In the genomic region with DNA sequence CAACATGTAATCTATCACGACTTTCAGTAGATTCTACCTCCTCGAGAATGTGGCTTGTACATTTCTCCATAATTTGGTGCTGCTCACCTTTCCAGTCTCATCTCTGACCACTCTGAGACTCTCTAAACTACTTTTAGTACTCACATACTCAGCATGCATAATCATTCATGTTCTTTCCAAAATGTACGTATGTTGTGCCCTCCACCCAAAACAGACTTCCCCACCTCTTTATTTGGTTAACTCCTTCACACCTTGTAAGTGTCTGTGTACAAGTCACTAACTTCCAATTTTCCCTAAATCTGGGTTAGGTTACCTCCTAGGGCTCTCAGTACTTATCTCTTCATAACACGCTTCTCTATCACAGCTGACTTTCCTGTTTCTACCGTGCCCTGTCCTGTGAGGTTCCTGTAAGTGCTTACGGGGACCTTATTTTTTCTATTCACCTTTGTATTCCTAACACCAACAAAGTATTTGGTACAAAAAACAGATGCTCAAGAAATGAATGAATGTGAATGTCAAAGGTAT, we compare ENCODE assay signal across 2 cellular contexts.
TF ChIP-seq lines count a peak whose summit lies in the region.

No MANE protein-coding gene starts in this region.

TF ChIP-seq in HEK293, 187 proteins besides CTCF, POLR2A, EP300 and RAD21:
- no peak for TF ChIP-seq ZIC2 (tag by site-specific recombination; IDR thresholded peaks at IDR 0.05)
- TF ChIP-seq ZFP37 (tag by site-specific recombination; IDR thresholded peaks at IDR 0.05): no peak
- TF ChIP-seq ZNF133 (tag by site-specific recombination; IDR thresholded peaks at IDR 0.05): peak; percentile 96
- TF ChIP-seq, protein P1, sequence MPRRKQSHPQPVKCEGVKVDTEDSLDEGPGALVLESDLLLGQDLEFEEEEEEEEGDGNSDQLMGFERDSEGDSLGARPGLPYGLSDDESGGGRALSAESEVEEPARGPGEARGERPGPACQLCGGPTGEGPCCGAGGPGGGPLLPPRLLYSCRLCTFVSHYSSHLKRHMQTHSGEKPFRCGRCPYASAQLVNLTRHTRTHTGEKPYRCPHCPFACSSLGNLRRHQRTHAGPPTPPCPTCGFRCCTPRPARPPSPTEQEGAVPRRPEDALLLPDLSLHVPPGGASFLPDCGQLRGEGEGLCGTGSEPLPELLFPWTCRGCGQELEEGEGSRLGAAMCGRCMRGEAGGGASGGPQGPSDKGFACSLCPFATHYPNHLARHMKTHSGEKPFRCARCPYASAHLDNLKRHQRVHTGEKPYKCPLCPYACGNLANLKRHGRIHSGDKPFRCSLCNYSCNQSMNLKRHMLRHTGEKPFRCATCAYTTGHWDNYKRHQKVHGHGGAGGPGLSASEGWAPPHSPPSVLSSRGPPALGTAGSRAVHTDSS (tag by site-specific recombination; IDR thresholded peaks at IDR 0.05): no peak

TF ChIP-seq in K562, 482 proteins besides CTCF, POLR2A, EP300 and RAD21:
- TF ChIP-seq POU5F1 (IDR thresholded peaks at IDR 0.05; ENCODE audit: borderline replicate concordance, low read depth, low read length, partially characterized antibody) (no peak), MXI1 (IDR thresholded peaks at IDR 0.05; ENCODE audit: low read depth, low read length) (no peak), RBBP5 (IDR thresholded peaks at IDR 0.05; ENCODE audit: borderline replicate concordance, insufficient read depth, low read length, poor library complexity, severe bottlenecking) (no peak), ARID1B (IDR thresholded peaks at IDR 0.05) (peak; percentile 77), NCOR1 (IDR thresholded peaks at IDR 0.05) (0 out of 2 replicates have a peak, but pooled peaks have one; percentile 31), SMARCA4 (IDR thresholded peaks at IDR 0.05) (0 out of 2 replicates have a peak, but pooled peaks have one; percentile 26), ZNF41 (CRISPR knock-in tag; conservative IDR thresholded peaks at IDR 0.05) (no peak), PHF20 (IDR thresholded peaks at IDR 0.05; ENCODE audit: partially characterized antibody) (no peak), NR2C1 (IDR thresholded peaks at IDR 0.05) (0 out of 2 replicates have a peak, but pooled peaks have one; percentile 18), NR2C1 (tag; IDR thresholded peaks at IDR 0.05) (no peak), BHLHE40 (IDR thresholded peaks at IDR 0.05; ENCODE audit: low read length) (peak; percentile 21; the same call in 1 of the 2 replicates), RCOR1 (IDR thresholded peaks at IDR 0.05; ENCODE audit: borderline replicate concordance in 1 of 2, low read depth in 2 of 2, low read length in 2 of 2) (peak in 1 of 2 experiments; percentile 63; a peak in 1 of 4 replicates), KDM1A (IDR thresholded peaks at IDR 0.05) (peak; percentile 43 to 47; a peak in 2 of 4 replicates), POLR2H (tag; IDR thresholded peaks at IDR 0.05; ENCODE audit: low read depth) (no peak), CBFA2T3 (IDR thresholded peaks at IDR 0.05) (peak; percentile 73), DPF2 (IDR thresholded peaks at IDR 0.05) (peak; percentile 34; the same call in 1 of the 2 replicates), BRF1 (IDR thresholded peaks at IDR 0.05; ENCODE audit: borderline replicate concordance, extremely low read depth, insufficient read length) (no peak), TAL1 (IDR thresholded peaks at IDR 0.05) (peak; percentile 70), CBFA2T2 (conservative IDR thresholded peaks at IDR 0.05) (peak; percentile 47), ZBTB7A (IDR thresholded peaks at IDR 0.05; ENCODE audit: borderline replicate concordance, control insufficient read depth, low read depth, low read length) (no peak), PHTF2 (CRISPR knock-in tag; IDR thresholded peaks at IDR 0.05) (no peak), KAT2B (IDR thresholded peaks at IDR 0.05; ENCODE audit: low read depth, low read length) (no peak), CBX3 (IDR thresholded peaks at IDR 0.05; ENCODE audit: borderline replicate concordance in 1 of 2, low read length in 2 of 2) (no peak), TCF3 (CRISPR knock-in tag; IDR thresholded peaks at IDR 0.05) (peak; percentile 62), DACH1 (IDR thresholded peaks at IDR 0.05; ENCODE audit: partially characterized antibody) (peak; percentile 28)
- TF ChIP-seq, protein P2, sequence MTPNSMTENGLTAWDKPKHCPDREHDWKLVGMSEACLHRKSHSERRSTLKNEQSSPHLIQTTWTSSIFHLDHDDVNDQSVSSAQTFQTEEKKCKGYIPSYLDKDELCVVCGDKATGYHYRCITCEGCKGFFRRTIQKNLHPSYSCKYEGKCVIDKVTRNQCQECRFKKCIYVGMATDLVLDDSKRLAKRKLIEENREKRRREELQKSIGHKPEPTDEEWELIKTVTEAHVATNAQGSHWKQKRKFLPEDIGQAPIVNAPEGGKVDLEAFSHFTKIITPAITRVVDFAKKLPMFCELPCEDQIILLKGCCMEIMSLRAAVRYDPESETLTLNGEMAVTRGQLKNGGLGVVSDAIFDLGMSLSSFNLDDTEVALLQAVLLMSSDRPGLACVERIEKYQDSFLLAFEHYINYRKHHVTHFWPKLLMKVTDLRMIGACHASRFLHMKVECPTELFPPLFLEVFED (CRISPR knock-in tag; conservative IDR thresholded peaks at IDR 0.05): no peak
- TF ChIP-seq, protein P3, sequence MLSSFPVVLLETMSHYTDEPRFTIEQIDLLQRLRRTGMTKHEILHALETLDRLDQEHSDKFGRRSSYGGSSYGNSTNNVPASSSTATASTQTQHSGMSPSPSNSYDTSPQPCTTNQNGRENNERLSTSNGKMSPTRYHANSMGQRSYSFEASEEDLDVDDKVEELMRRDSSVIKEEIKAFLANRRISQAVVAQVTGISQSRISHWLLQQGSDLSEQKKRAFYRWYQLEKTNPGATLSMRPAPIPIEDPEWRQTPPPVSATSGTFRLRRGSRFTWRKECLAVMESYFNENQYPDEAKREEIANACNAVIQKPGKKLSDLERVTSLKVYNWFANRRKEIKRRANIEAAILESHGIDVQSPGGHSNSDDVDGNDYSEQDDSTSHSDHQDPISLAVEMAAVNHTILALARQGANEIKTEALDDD (IDR thresholded peaks at IDR 0.05): peak; percentile 86
- TF ChIP-seq, protein P4, sequence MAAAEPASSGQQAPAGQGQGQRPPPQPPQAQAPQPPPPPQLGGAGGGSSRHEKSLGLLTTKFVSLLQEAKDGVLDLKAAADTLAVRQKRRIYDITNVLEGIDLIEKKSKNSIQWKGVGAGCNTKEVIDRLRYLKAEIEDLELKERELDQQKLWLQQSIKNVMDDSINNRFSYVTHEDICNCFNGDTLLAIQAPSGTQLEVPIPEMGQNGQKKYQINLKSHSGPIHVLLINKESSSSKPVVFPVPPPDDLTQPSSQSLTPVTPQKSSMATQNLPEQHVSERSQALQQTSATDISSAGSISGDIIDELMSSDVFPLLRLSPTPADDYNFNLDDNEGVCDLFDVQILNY (CRISPR knock-in tag; IDR thresholded peaks at IDR 0.05): no peak
- TF ChIP-seq, protein P5, sequence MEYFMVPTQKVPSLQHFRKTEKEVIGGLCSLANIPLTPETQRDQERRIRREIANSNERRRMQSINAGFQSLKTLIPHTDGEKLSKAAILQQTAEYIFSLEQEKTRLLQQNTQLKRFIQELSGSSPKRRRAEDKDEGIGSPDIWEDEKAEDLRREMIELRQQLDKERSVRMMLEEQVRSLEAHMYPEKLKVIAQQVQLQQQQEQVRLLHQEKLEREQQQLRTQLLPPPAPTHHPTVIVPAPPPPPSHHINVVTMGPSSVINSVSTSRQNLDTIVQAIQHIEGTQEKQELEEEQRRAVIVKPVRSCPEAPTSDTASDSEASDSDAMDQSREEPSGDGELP (CRISPR knock-in tag; IDR thresholded peaks at IDR 0.05; ENCODE audit: borderline replicate concordance): peak; percentile 39; the same call in 1 of the 2 replicates
